ENCODE assay signal across 32 cellular contexts in the genomic region with DNA sequence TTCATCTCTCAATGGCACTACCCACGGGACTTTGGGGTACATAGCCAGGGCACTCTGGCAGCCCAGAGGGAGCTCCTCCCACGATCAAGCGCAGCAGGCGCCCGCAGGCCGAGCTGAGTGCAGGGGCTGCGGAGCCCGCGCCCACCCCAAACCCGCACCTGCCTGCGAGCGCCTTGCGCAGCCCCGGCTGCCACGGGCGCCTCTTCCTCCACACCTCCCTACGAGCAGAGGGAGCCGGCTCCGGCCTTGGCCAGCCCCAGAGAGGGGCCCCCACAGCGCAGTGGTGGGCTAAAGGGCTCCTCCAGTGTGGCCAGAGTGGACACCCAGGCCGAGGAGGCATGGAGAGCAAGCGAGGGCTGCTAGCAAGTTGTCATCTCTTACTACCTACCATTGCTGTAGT.
A peak's percentile ranks its signal among the peaks of the same experiment; 100 is the strongest.
DNase-seq lines count a peak whose midpoint lies in the region; ATAC-seq, FAIRE-seq and TF ChIP-seq lines count a peak whose summit lies in the region.
"Had no signal": no experiment of that assay in that cellular context is flagged by ENCODE, and none has a peak within 500 bp of the region (broad histone marks: within the 10 kb centered on the region; RNA-seq: fewer than 3 reads in every experiment).

No MANE protein-coding gene starts in this region.

- H3K27ac ChIP-seq in CD8-positive, alpha-beta memory T cell (ENCODE audit: low read depth, low read length) = no peak overlapping the region
- H3K27ac ChIP-seq: 22Rv1, adrenal gland, C4-2B, dorsolateral prefrontal cortex, psoas muscle, sigmoid colon had no signal

- CTCF ChIA-PET in activated CD4-positive, alpha-beta memory T cell treated with anti-CD3 and anti-CD28 coated beads, Interleukin-2, amount 10 ng/mL, durations not matched to agents 7 days and 5 days (lab: Charles Lee) = interaction anchor here (0.8 to 2.2 kb wide), 5 partner anchors 14 to 321 kb away, joined by 3 to 10 read pairs (median 4); a partner anchor contains a TSS
- CTCF ChIA-PET in activated CD4-positive, alpha-beta memory T cell treated with anti-CD3 and anti-CD28 coated beads for 36 hours (lab: Charles Lee) = interaction anchor here (1.2 to 2.7 kb wide), 3 partner anchors 16 to 30 kb away, joined by 3 to 7 read pairs (median 5); no protein-coding TSS in a partner anchor
- CTCF ChIA-PET in CD8-positive, alpha-beta memory T cell (lab: Charles Lee) = interaction anchor here (1.3 to 5.4 kb wide), 8 partner anchors 15 to 325 kb away, joined by 3 to 38 read pairs (median 5); a partner anchor contains a TSS

- no peak overlapping the region for H3K4me3 ChIP-seq in CD8-positive, alpha-beta memory T cell (ENCODE audit: low read length)
- H3K4me3 ChIP-seq: adrenal gland, dorsolateral prefrontal cortex, heart left ventricle, psoas muscle, sigmoid colon, upper lobe of left lung had no signal

- peaks cover 4% of the 10 kb centered on the region for H3K36me3 ChIP-seq in CD8-positive, alpha-beta memory T cell (ENCODE audit: insufficient read depth, low read length)
- H3K36me3 ChIP-seq: adrenal gland, heart left ventricle, sigmoid colon, upper lobe of left lung had no signal

- H3K4me1 ChIP-seq in CD8-positive, alpha-beta memory T cell (ENCODE audit: insufficient read depth, low read length) = peaks cover 81% of the 10 kb centered on the region
- H3K4me1 ChIP-seq: adrenal gland, psoas muscle, sigmoid colon, upper lobe of left lung had no signal

- POLR2A ChIA-PET in activated CD4-positive, alpha-beta memory T cell treated with anti-CD3 and anti-CD28 coated beads, Interleukin-2, amount 10 ng/mL, durations not matched to agents 7 days and 5 days (lab: Charles Lee) = interaction anchor here (0.7 to 10.6 kb wide), 13 partner anchors 11 to 313 kb away, joined by 3 to 286 read pairs (median 6); a partner anchor contains a TSS
- POLR2A ChIA-PET in activated CD4-positive, alpha-beta memory T cell treated with anti-CD3 and anti-CD28 coated beads for 36 hours (lab: Charles Lee) = interaction anchor here (0.8 to 1.2 kb wide), 3 partner anchors 18 to 321 kb away, joined by 3 to 4 read pairs (median 4); no protein-coding TSS in a partner anchor
- POLR2A ChIA-PET in CD8-positive, alpha-beta memory T cell (lab: Charles Lee) = interaction anchor here (0.6 to 3.0 kb wide), 6 partner anchors 17 to 166 kb away, joined by 3 to 14 read pairs (median 4); no protein-coding TSS in a partner anchor
- POLR2A ChIA-PET in activated naive CD8-positive, alpha-beta T cell treated with anti-CD3 and anti-CD28 coated beads, Interleukin-2, amount 10 ng/mL, durations not matched to agents 7 days and 5 days (lab: Charles Lee) = interaction anchor here (0.9 to 6.5 kb wide), 6 partner anchors 14 to 311 kb away, joined by 3 to 64 read pairs (median 5); a partner anchor contains a TSS

- intact Hi-C loops in activated CD4-positive, alpha-beta memory T cell treated with anti-CD3 and anti-CD28 coated beads for 36 hours (cut with micrococcal nuclease) = no loop called here

- no peak for ATAC-seq in activated naive CD8-positive, alpha-beta T cell treated with anti-CD3 and anti-CD28 coated beads, Interleukin-2, amount 10 ng/mL, durations not matched to agents 7 days and 5 days (ENCODE audit: low read depth)
- ATAC-seq in natural killer cell treated with Interleukin-12 subunit alpha and Interleukin-12 subunit beta and Interleukin-15 and Interleukin-18, amount 100 ng/mL, for 72 hours = no peak
- ATAC-seq: HCT116, heart left ventricle, psoas muscle had no signal

- no peaks in the 10 kb centered on the region for H3K9me3 ChIP-seq in CD8-positive, alpha-beta memory T cell (ENCODE audit: low read length)
- H3K9me3 ChIP-seq: adrenal gland, heart left ventricle, psoas muscle, sigmoid colon, upper lobe of left lung had no signal

- H3K27me3 ChIP-seq in CD8-positive, alpha-beta memory T cell (ENCODE audit: insufficient read depth, low read length, poor library complexity, severe bottlenecking) = no peaks in the 10 kb centered on the region
- H3K27me3 ChIP-seq: adrenal gland, sigmoid colon, upper lobe of left lung had no signal

- peak overlapping the region; percentile 42 for H3K27ac Mint-ChIP-seq in activated CD4-positive, alpha-beta memory T cell treated with anti-CD3 and anti-CD28 coated beads, Interleukin-2, amount 10 ng/mL, durations not matched to agents 7 days and 5 days
- no peak overlapping the region for H3K27ac Mint-ChIP-seq in activated CD4-positive, alpha-beta memory T cell treated with anti-CD3 and anti-CD28 coated beads for 36 hours
- H3K27ac Mint-ChIP-seq in CD8-positive, alpha-beta memory T cell = peak overlapping the region in 7 of 8 donors; percentile 38 to 93 (median 86)
- no peak overlapping the region for H3K27ac Mint-ChIP-seq in activated naive CD8-positive, alpha-beta T cell treated with anti-CD3 and anti-CD28 coated beads, Interleukin-2, amount 10 ng/mL, durations not matched to agents 7 days and 5 days
- H3K27ac Mint-ChIP-seq in natural killer cell treated with Interleukin-12 subunit alpha and Interleukin-12 subunit beta and Interleukin-15 and Interleukin-18, amount 100 ng/mL, for 72 hours = peak overlapping the region; percentile 68 to 79
- H3K27ac Mint-ChIP-seq: brain, mesothelial cell of epicardium, naive B cell had no signal

- no peaks in the 10 kb centered on the region for H3K27me3 Mint-ChIP-seq in activated CD4-positive, alpha-beta memory T cell treated with anti-CD3 and anti-CD28 coated beads, Interleukin-2, amount 10 ng/mL, durations not matched to agents 7 days and 5 days
- H3K27me3 Mint-ChIP-seq in activated CD4-positive, alpha-beta memory T cell treated with anti-CD3 and anti-CD28 coated beads for 36 hours = no peaks in the 10 kb centered on the region
- H3K27me3 Mint-ChIP-seq in CD8-positive, alpha-beta memory T cell = no peaks in the 10 kb centered on the region
- H3K27me3 Mint-ChIP-seq in activated naive CD8-positive, alpha-beta T cell treated with anti-CD3 and anti-CD28 coated beads, Interleukin-2, amount 10 ng/mL, durations not matched to agents 7 days and 5 days = no peaks in the 10 kb centered on the region
- H3K27me3 Mint-ChIP-seq in natural killer cell treated with Interleukin-12 subunit alpha and Interleukin-12 subunit beta and Interleukin-15 and Interleukin-18, amount 100 ng/mL, for 72 hours = no peaks in the 10 kb centered on the region
- H3K27me3 Mint-ChIP-seq: naive B cell had no signal

- peaks cover 20% of the 10 kb centered on the region for H3K36me3 Mint-ChIP-seq in activated CD4-positive, alpha-beta memory T cell treated with anti-CD3 and anti-CD28 coated beads, Interleukin-2, amount 10 ng/mL, durations not matched to agents 7 days and 5 days (ENCODE audit: low read depth)
- H3K36me3 Mint-ChIP-seq in activated CD4-positive, alpha-beta memory T cell treated with anti-CD3 and anti-CD28 coated beads for 36 hours = peaks cover 8% of the 10 kb centered on the region
- H3K36me3 Mint-ChIP-seq in CD8-positive, alpha-beta memory T cell = peaks cover 3 to 16% (median 11%) of the 10 kb centered on the region in 3 donors
- peaks cover 21% of the 10 kb centered on the region for H3K36me3 Mint-ChIP-seq in activated naive CD8-positive, alpha-beta T cell treated with anti-CD3 and anti-CD28 coated beads, Interleukin-2, amount 10 ng/mL, durations not matched to agents 7 days and 5 days
- H3K36me3 Mint-ChIP-seq in natural killer cell treated with Interleukin-12 subunit alpha and Interleukin-12 subunit beta and Interleukin-15 and Interleukin-18, amount 100 ng/mL, for 72 hours = no peaks in the 10 kb centered on the region
- H3K36me3 Mint-ChIP-seq: brain, mesothelial cell of epicardium, naive B cell had no signal

- FAIRE-seq in D721Med (lab: Jason Lieb, UNC) = no peak

- peaks cover 10% of the 10 kb centered on the region for H3K9me3 Mint-ChIP-seq in activated CD4-positive, alpha-beta memory T cell treated with anti-CD3 and anti-CD28 coated beads, Interleukin-2, amount 10 ng/mL, durations not matched to agents 7 days and 5 days
- peaks cover 8% of the 10 kb centered on the region for H3K9me3 Mint-ChIP-seq in activated CD4-positive, alpha-beta memory T cell treated with anti-CD3 and anti-CD28 coated beads for 36 hours
- peaks cover 4 to 8% (median 6%) of the 10 kb centered on the region in 5 donors for H3K9me3 Mint-ChIP-seq in CD8-positive, alpha-beta memory T cell
- H3K9me3 Mint-ChIP-seq in activated naive CD8-positive, alpha-beta T cell treated with anti-CD3 and anti-CD28 coated beads, Interleukin-2, amount 10 ng/mL, durations not matched to agents 7 days and 5 days = peaks cover 5% of the 10 kb centered on the region
- H3K9me3 Mint-ChIP-seq in natural killer cell treated with Interleukin-12 subunit alpha and Interleukin-12 subunit beta and Interleukin-15 and Interleukin-18, amount 100 ng/mL, for 72 hours = no peaks in the 10 kb centered on the region
- H3K9me3 Mint-ChIP-seq: mesothelial cell of epicardium had no signal

- TF ChIP-seq CTCF in D721Med (IDR thresholded peaks at IDR 0.05; ENCODE audit: insufficient read depth, missing control alignments) = no peak

- no peak for DNase-seq in activated CD4-positive, alpha-beta memory T cell treated with anti-CD3 and anti-CD28 coated beads, Interleukin-2, amount 10 ng/mL, durations not matched to agents 7 days and 5 days
- DNase-seq in activated CD4-positive, alpha-beta memory T cell treated with anti-CD3 and anti-CD28 coated beads for 36 hours = no peak
- DNase-seq in CD8-positive, alpha-beta memory T cell = peak in 1 of 5 donors; percentile 46
- no peak for DNase-seq in activated naive CD8-positive, alpha-beta T cell treated with anti-CD3 and anti-CD28 coated beads, Interleukin-2, amount 10 ng/mL, durations not matched to agents 7 days and 5 days
- no peak for DNase-seq in natural killer cell treated with Interleukin-12 subunit alpha and Interleukin-12 subunit beta and Interleukin-15 and Interleukin-18, amount 100 ng/mL, for 72 hours (ENCODE audit: low spot score)
- DNase-seq in D721Med (ENCODE audit: insufficient read length, low spot score) = no peak
- no peak for DNase-seq in retina
- DNase-seq in stimulated activated CD4-positive, alpha-beta T cell treated with anti-CD3 and anti-CD28 coated beads, Interleukin-4, amount 100 ng/mL, for 1 hour = no peak
- DNase-seq: activated CD4-positive, alpha-beta T cell treated with anti-CD3 and anti-CD28 coated beads for 1 hour; activated T-cell treated with anti-CD3 and anti-CD28 coated beads, Interleukin-2, amount 50 U/mL, for 48 hours; adrenal gland; DND-41; dorsolateral prefrontal cortex; foreskin melanocyte; GF-D8; Kasumi-1; naive B cell; NCI-H1417 treated with DMSO at 0.1 percent for 48 hours; NCI-H2029 treated with DMSO at 0.1 percent for 48 hours; NCI-H526 treated with DMSO at 0.1 percent for 48 hours; occipital lobe; Right ventricle myocardium superior; sigmoid colon; stimulated activated CD4-positive, alpha-beta T cell treated with anti-CD3 and anti-CD28 coated beads, Interleukin-4, amount 100 ng/mL, for 4 hours had no signal

- H3K4me3 Mint-ChIP-seq in activated CD4-positive, alpha-beta memory T cell treated with anti-CD3 and anti-CD28 coated beads, Interleukin-2, amount 10 ng/mL, durations not matched to agents 7 days and 5 days = no peak overlapping the region
- no peak overlapping the region for H3K4me3 Mint-ChIP-seq in activated CD4-positive, alpha-beta memory T cell treated with anti-CD3 and anti-CD28 coated beads for 36 hours
- H3K4me3 Mint-ChIP-seq in CD8-positive, alpha-beta memory T cell = peak overlapping the region in 1 of 7 donors; percentile 49
- H3K4me3 Mint-ChIP-seq in activated naive CD8-positive, alpha-beta T cell treated with anti-CD3 and anti-CD28 coated beads, Interleukin-2, amount 10 ng/mL, durations not matched to agents 7 days and 5 days = peak overlapping the region; percentile 10
- H3K4me3 Mint-ChIP-seq in natural killer cell treated with Interleukin-12 subunit alpha and Interleukin-12 subunit beta and Interleukin-15 and Interleukin-18, amount 100 ng/mL, for 72 hours = peak overlapping the region; percentile 56
- H3K4me3 Mint-ChIP-seq: brain, mesothelial cell of epicardium, naive B cell had no signal

- peaks cover 67% of the 10 kb centered on the region for H3K4me1 Mint-ChIP-seq in activated CD4-positive, alpha-beta memory T cell treated with anti-CD3 and anti-CD28 coated beads, Interleukin-2, amount 10 ng/mL, durations not matched to agents 7 days and 5 days
- peaks cover 54% of the 10 kb centered on the region for H3K4me1 Mint-ChIP-seq in activated CD4-positive, alpha-beta memory T cell treated with anti-CD3 and anti-CD28 coated beads for 36 hours (ENCODE audit: low read depth)
- H3K4me1 Mint-ChIP-seq in CD8-positive, alpha-beta memory T cell = peaks cover 74 to 90% (median 89%) of the 10 kb centered on the region in 3 donors
- peaks cover 53% of the 10 kb centered on the region for H3K4me1 Mint-ChIP-seq in activated naive CD8-positive, alpha-beta T cell treated with anti-CD3 and anti-CD28 coated beads, Interleukin-2, amount 10 ng/mL, durations not matched to agents 7 days and 5 days
- H3K4me1 Mint-ChIP-seq in natural killer cell treated with Interleukin-12 subunit alpha and Interleukin-12 subunit beta and Interleukin-15 and Interleukin-18, amount 100 ng/mL, for 72 hours (ENCODE audit: low read depth in 2 of 2) = peaks cover 47 to 61% of the 10 kb centered on the region in 2 donors
- H3K4me1 Mint-ChIP-seq: brain, mesothelial cell of epicardium, naive B cell had no signal

Comparison
In these comparisons a context has a peak if more than half of its experiments do, and no peak if none do; other contexts are left out.
1. H3K27ac Mint-ChIP-seq: peak in activated CD4-positive, alpha-beta memory T cell treated with anti-CD3 and anti-CD28 coated beads, Interleukin-2, amount 10 ng/mL, durations not matched to agents 7 days and 5 days (single experiment), CD8-positive, alpha-beta memory T cell (7 of 8) and natural killer cell treated with Interleukin-12 subunit alpha and Interleukin-12 subunit beta and Interleukin-15 and Interleukin-18, amount 100 ng/mL, for 72 hours (2 of 2); none in activated CD4-positive, alpha-beta memory T cell treated with anti-CD3 and anti-CD28 coated beads for 36 hours (single experiment) and activated naive CD8-positive, alpha-beta T cell treated with anti-CD3 and anti-CD28 coated beads, Interleukin-2, amount 10 ng/mL, durations not matched to agents 7 days and 5 days (single experiment).
2. H3K4me3 Mint-ChIP-seq: peak in activated naive CD8-positive, alpha-beta T cell treated with anti-CD3 and anti-CD28 coated beads, Interleukin-2, amount 10 ng/mL, durations not matched to agents 7 days and 5 days (single experiment) and natural killer cell treated with Interleukin-12 subunit alpha and Interleukin-12 subunit beta and Interleukin-15 and Interleukin-18, amount 100 ng/mL, for 72 hours (single experiment); none in activated CD4-positive, alpha-beta memory T cell treated with anti-CD3 and anti-CD28 coated beads, Interleukin-2, amount 10 ng/mL, durations not matched to agents 7 days and 5 days (single experiment) and activated CD4-positive, alpha-beta memory T cell treated with anti-CD3 and anti-CD28 coated beads for 36 hours (single experiment).